ENCODE assay signal across 7 cellular contexts in genomic region chr15:67839358-67839928, GRCh38. TPM values are rescaled to one million over a fixed set of nuclear protein-coding genes. Genes with fewer than 3 reads are reported as not detected.
DNase-seq lines count a peak whose midpoint lies in the region; ATAC-seq and TF ChIP-seq lines count a peak whose summit lies in the region.

No MANE protein-coding gene starts in this region.

- H3K4me3 ChIP-seq in GM08714 (ENCODE audit: low read length) (peak overlapping the region; percentile 75), HFF-Myc (replicated peaks; ENCODE audit: low read depth, low read length) (peak overlapping the region; percentile 35), trophoblast cell (ENCODE audit: low read depth, low read length) (no peak overlapping the region)

- TF ChIP-seq CTCF in HFF-Myc (IDR thresholded peaks at IDR 0.05; ENCODE audit: low read depth, low read length, missing control alignments) = no peak

- H3K4me2 ChIP-seq in trophoblast cell (ENCODE audit: low read length) = peak overlapping the region; percentile 62

- no peak overlapping the region for H3K4ac ChIP-seq in trophoblast cell (ENCODE audit: low read depth, low read length)

- no peak overlapping the region for H2BK5ac ChIP-seq in trophoblast cell (ENCODE audit: low read depth, low read length, poor library complexity)

- H3K27ac ChIP-seq in trophoblast cell (ENCODE audit: low read depth, low read length) = no peak overlapping the region

- H3K79me2 ChIP-seq in trophoblast cell (ENCODE audit: control insufficient read depth, insufficient read depth, low read length, poor library complexity) = peaks cover 4% of the 10 kb centered on the region

- no peaks in the 10 kb centered on the region for H3K36me3 Mint-ChIP-seq in activated T-helper 2 cell treated with anti-CD3 and anti-CD28 coated beads, Interferon-gamma antibody, Interleukin-2, Interleukin-4, amounts not matched to agents 10 μg/mL and 5 μg/mL and 100 μg/mL, durations not matched to agents 14 hours and 24 hours and 36 hours (ENCODE audit: low read depth)

- peaks cover 26% of the 10 kb centered on the region for H3K4me1 Mint-ChIP-seq in activated T-helper 2 cell treated with anti-CD3 and anti-CD28 coated beads, Interferon-gamma antibody, Interleukin-2, Interleukin-4, amounts not matched to agents 10 μg/mL and 5 μg/mL and 100 μg/mL, durations not matched to agents 14 hours and 24 hours and 36 hours (ENCODE audit: low read depth)

- peaks cover 40% of the 10 kb centered on the region for H3K27me3 Mint-ChIP-seq in activated T-helper 2 cell treated with anti-CD3 and anti-CD28 coated beads, Interferon-gamma antibody, Interleukin-2, Interleukin-4, amounts not matched to agents 10 μg/mL and 5 μg/mL and 100 μg/mL, durations not matched to agents 14 hours and 24 hours and 36 hours (ENCODE audit: low read depth)

- no peak overlapping the region for H4K91ac ChIP-seq in trophoblast cell (ENCODE audit: low read depth, low read length)

- no peak overlapping the region for H3K9ac ChIP-seq in trophoblast cell (ENCODE audit: low read length)

- H4K8ac ChIP-seq in trophoblast cell (ENCODE audit: low read depth, low read length) = no peak overlapping the region

- H3K27ac Mint-ChIP-seq in activated T-helper 2 cell treated with anti-CD3 and anti-CD28 coated beads, Interferon-gamma antibody, Interleukin-2, Interleukin-4, amounts not matched to agents 10 μg/mL and 5 μg/mL and 100 μg/mL, durations not matched to agents 14 hours and 24 hours and 36 hours = peak overlapping the region; percentile 93

- ATAC-seq in Right ventricle myocardium superior (ENCODE audit: poor library complexity) = peak; percentile 19

- no peak overlapping the region for H2AFZ ChIP-seq in trophoblast cell (ENCODE audit: insufficient read depth, low read length, poor library complexity)

- intact Hi-C loops in activated T-helper 2 cell treated with anti-CD3 and anti-CD28 coated beads, Interferon-gamma antibody, Interleukin-2, Interleukin-4, amounts not matched to agents 10 μg/mL and 5 μg/mL and 100 μg/mL, durations not matched to agents 14 hours and 24 hours and 36 hours (cut with micrococcal nuclease) = loop anchor here (5.0 to 10.0 kb wide), 3 partner anchors 337 to 892 kb away; no protein-coding TSS in a partner anchor
- intact Hi-C loops in Right ventricle myocardium superior (cut with DNase I) = loop anchor here (5.0 to 10.0 kb wide), 2 partner anchors 337 to 895 kb away; no protein-coding TSS in a partner anchor

- no peaks in the 10 kb centered on the region for H3K36me3 ChIP-seq in trophoblast cell (ENCODE audit: control insufficient read depth in 1 of 2, insufficient read depth in 2 of 2, low read length in 2 of 2)

- no peak overlapping the region for H3K14ac ChIP-seq in trophoblast cell (ENCODE audit: low read length)

- no CpG with 5 or more reads among the region's 12 CpGs for WGBS in trophoblast cell (ENCODE audit: extremely low coverage, insufficient coverage, insufficient read length)

- H2BK120ac ChIP-seq in trophoblast cell (ENCODE audit: insufficient read depth, low read length, poor library complexity) = no peak overlapping the region

- H3K4me3 Mint-ChIP-seq in activated T-helper 2 cell treated with anti-CD3 and anti-CD28 coated beads, Interferon-gamma antibody, Interleukin-2, Interleukin-4, amounts not matched to agents 10 μg/mL and 5 μg/mL and 100 μg/mL, durations not matched to agents 14 hours and 24 hours and 36 hours (ENCODE audit: low read depth) = peak overlapping the region; percentile 86

- no peak overlapping the region for H2BK12ac ChIP-seq in trophoblast cell (ENCODE audit: low read length)

- H3K23ac ChIP-seq in trophoblast cell (ENCODE audit: low read length) = no peak overlapping the region

- H2AK5ac ChIP-seq in trophoblast cell (ENCODE audit: low read length) = no peak overlapping the region

- DNase-seq in HFF-Myc (ENCODE audit: extremely low read depth, low read depth) = no peak
- peak; percentile 59 to 60 for DNase-seq in NCI-H446 (lab: John Stamatoyannopoulos, UW)
- peak; percentile 40 for DNase-seq in activated T-helper 2 cell treated with anti-CD3 and anti-CD28 coated beads, Interferon-gamma antibody, Interleukin-2, Interleukin-4, amounts not matched to agents 10 μg/mL and 5 μg/mL and 100 μg/mL, durations not matched to agents 14 hours and 24 hours and 36 hours (ENCODE audit: low spot score)
- no peak for DNase-seq in Right ventricle myocardium superior
- peak; percentile 78 to 79 for DNase-seq in trophoblast cell
- no peak for DNase-seq in GM19240 (ENCODE audit: insufficient read length, low spot score)

- H3K4me1 ChIP-seq in trophoblast cell (ENCODE audit: control insufficient read depth in 1 of 2, insufficient read depth in 2 of 2, low read length in 2 of 2) = peaks cover 15 to 26% of the 10 kb centered on the region in 2 experiments

- peaks cover 17% of the 10 kb centered on the region for H3K27me3 ChIP-seq in trophoblast cell (ENCODE audit: insufficient read depth, low read length)

- peaks cover 11% of the 10 kb centered on the region for H3K79me1 ChIP-seq in trophoblast cell (ENCODE audit: low read length)

- H4K12ac ChIP-seq in trophoblast cell (ENCODE audit: low read depth, low read length) = no peak overlapping the region

- H3K9me3 ChIP-seq in trophoblast cell (ENCODE audit: insufficient read depth, low read depth, low read length) = no peaks in the 10 kb centered on the region

- H3K18ac ChIP-seq in trophoblast cell (ENCODE audit: low read length) = no peak overlapping the region

- H3K9me3 Mint-ChIP-seq in activated T-helper 2 cell treated with anti-CD3 and anti-CD28 coated beads, Interferon-gamma antibody, Interleukin-2, Interleukin-4, amounts not matched to agents 10 μg/mL and 5 μg/mL and 100 μg/mL, durations not matched to agents 14 hours and 24 hours and 36 hours = no peaks in the 10 kb centered on the region

RNA-seq across cellular contexts. Expression of gene RNU6-1, which starts 0.4 kb away (rescaled TPM):
- not detected in 2 replicates for total RNA-seq in activated T-helper 2 cell treated with anti-CD3 and anti-CD28 coated beads, Interferon-gamma antibody, Interleukin-2, Interleukin-4, amounts not matched to agents 10 μg/mL and 5 μg/mL and 100 μg/mL, durations not matched to agents 14 hours and 24 hours and 36 hours
- not detected for total RNA-seq in Right ventricle myocardium superior
- polyA plus RNA-seq in trophoblast cell (2013) = not detected in 2 replicates

RNA-seq across cellular contexts. Expression of gene SKOR1, which starts 14.1 kb away (rescaled TPM):
- 0.09 and 0.21 TPM in 2 replicates for total RNA-seq in activated T-helper 2 cell treated with anti-CD3 and anti-CD28 coated beads, Interferon-gamma antibody, Interleukin-2, Interleukin-4, amounts not matched to agents 10 μg/mL and 5 μg/mL and 100 μg/mL, durations not matched to agents 14 hours and 24 hours and 36 hours
- total RNA-seq in Right ventricle myocardium superior = 0.11 TPM
- polyA plus RNA-seq in trophoblast cell (2013) = 0.11 TPM in 2 replicates

Comparison
In these comparisons a context has a peak if more than half of its experiments do, and no peak if none do; other contexts are left out.
1. DNase-seq: peak in NCI-H446 (2 of 2), activated T-helper 2 cell treated with anti-CD3 and anti-CD28 coated beads, Interferon-gamma antibody, Interleukin-2, Interleukin-4, amounts not matched to agents 10 μg/mL and 5 μg/mL and 100 μg/mL, durations not matched to agents 14 hours and 24 hours and 36 hours (single experiment) and trophoblast cell (2 of 2); none in HFF-Myc (single experiment), Right ventricle myocardium superior (single experiment) and GM19240 (single experiment).